23 cellular contexts compared by ENCODE assay signal in the genomic region with DNA sequence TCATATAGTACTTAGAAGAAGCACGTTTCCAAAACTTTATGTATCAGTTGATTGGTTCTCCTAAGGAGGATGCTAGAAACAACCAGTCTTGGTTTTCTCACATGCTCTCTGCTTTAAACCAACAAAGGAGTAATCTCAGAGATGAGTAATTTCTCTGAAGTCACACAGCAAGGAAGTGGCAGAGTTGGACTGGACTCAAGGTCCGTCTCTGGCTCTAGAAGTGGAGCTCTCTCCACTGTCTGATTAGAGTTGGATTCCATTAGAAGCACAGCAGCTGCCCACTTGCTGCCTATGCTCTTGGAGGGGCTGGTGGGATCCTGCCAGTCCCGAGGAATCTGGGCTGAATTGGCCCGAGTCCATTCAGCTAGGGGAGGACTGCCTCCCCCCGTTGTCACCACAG.
"Had no signal": no experiment of that assay in that cellular context is flagged by ENCODE, and none has a peak within 500 bp of the region (broad histone marks: within the 10 kb centered on the region; RNA-seq: fewer than 3 reads in every experiment).

No MANE protein-coding gene starts in this region.

- H3K4me1 ChIP-seq: ascending aorta, uterus had no signal

- H3K27ac ChIP-seq: ascending aorta, left ventricle myocardium inferior, right atrium auricular region, skin epidermis, tibial nerve, uterus had no signal

- DNase-seq: activated CD4-positive, alpha-beta T cell treated with anti-CD3 and anti-CD28 coated beads, Interleukin-2, amount 50 U/mL, for 1 hour; activated CD8-positive, alpha-beta memory T cell treated with anti-CD3 and anti-CD28 coated beads for 24 hours; activated CD8-positive, alpha-beta memory T cell treated with anti-CD3 and anti-CD28 coated beads, Interleukin-2, amount 50 U/mL, for 48 hours; activated effector memory CD4-positive, alpha-beta T cell treated with Interleukin-2 at 50 U/mL for 16 hours; activated naive CD4-positive, alpha-beta T cell treated with anti-CD3 and anti-CD28 coated beads, Interleukin-2, amount 10 ng/mL, durations not matched to agents 7 days and 5 days; activated naive CD8-positive, alpha-beta T cell treated with anti-CD3 and anti-CD28 coated beads, Interleukin-2, amount 50 U/mL, for 24 hours; activated T-cell treated with anti-CD3 and anti-CD28 coated beads, Interleukin-2, amount 50 U/mL, for 48 hours; effector memory CD8-positive, alpha-beta T cell; foreskin melanocyte; left ventricle myocardium inferior; mammary epithelial cell; occipital lobe; T-cell; T-helper 9 cell; uterus had no signal

- H3K4me3 Mint-ChIP-seq: activated naive CD4-positive, alpha-beta T cell treated with anti-CD3 and anti-CD28 coated beads, Interleukin-2, amount 10 ng/mL, durations not matched to agents 7 days and 5 days; activated naive CD8-positive, alpha-beta T cell treated with anti-CD3 and anti-CD28 coated beads, Interleukin-2, amount 50 U/mL, for 24 hours; dendritic cell treated with granulocyte-macrophage colony-stimulating factor and Interleukin-4, amounts not matched to agents 40 ng/mL and 50 ng/mL, for 4 days; effector memory CD8-positive, alpha-beta T cell; stimulated activated naive CD8-positive, alpha-beta T cell treated with anti-CD3 and anti-CD28 coated beads, Interleukin-15, Interleukin-2, amounts not matched to agents 100 ng/mL and 50 ng/mL, for 24 hours; T-cell had no signal

- H3K36me3 Mint-ChIP-seq: activated naive CD4-positive, alpha-beta T cell treated with anti-CD3 and anti-CD28 coated beads, Interleukin-2, amount 10 ng/mL, durations not matched to agents 7 days and 5 days; T-cell had no signal

- H3K27me3 ChIP-seq: ascending aorta, right atrium auricular region, tibial nerve, uterus had no signal

- H3K9me3 ChIP-seq: ascending aorta, left ventricle myocardium inferior, right atrium auricular region, tibial nerve, uterus had no signal

- H3K27ac Mint-ChIP-seq: activated naive CD4-positive, alpha-beta T cell treated with anti-CD3 and anti-CD28 coated beads, Interleukin-2, amount 10 ng/mL, durations not matched to agents 7 days and 5 days; activated naive CD8-positive, alpha-beta T cell treated with anti-CD3 and anti-CD28 coated beads, Interleukin-2, amount 50 U/mL, for 24 hours; dendritic cell treated with granulocyte-macrophage colony-stimulating factor and Interleukin-4, amounts not matched to agents 40 ng/mL and 50 ng/mL, for 4 days; progenitor cell of endocrine pancreas; stimulated activated naive CD8-positive, alpha-beta T cell treated with anti-CD3 and anti-CD28 coated beads, Interleukin-15, Interleukin-2, amounts not matched to agents 100 ng/mL and 50 ng/mL, for 24 hours; T-cell had no signal

- H3K4me3 ChIP-seq: ascending aorta, left ventricle myocardium inferior, right atrium auricular region, skin epidermis, tibial nerve, uterus had no signal

- H3K27me3 Mint-ChIP-seq: effector memory CD8-positive, alpha-beta T cell; progenitor cell of endocrine pancreas; stimulated activated naive CD8-positive, alpha-beta T cell treated with anti-CD3 and anti-CD28 coated beads, Interleukin-15, Interleukin-2, amounts not matched to agents 100 ng/mL and 50 ng/mL, for 24 hours had no signal

- H3K9me3 Mint-ChIP-seq: activated naive CD4-positive, alpha-beta T cell treated with anti-CD3 and anti-CD28 coated beads, Interleukin-2, amount 10 ng/mL, durations not matched to agents 7 days and 5 days; activated naive CD8-positive, alpha-beta T cell treated with anti-CD3 and anti-CD28 coated beads, Interleukin-2, amount 50 U/mL, for 24 hours; effector memory CD8-positive, alpha-beta T cell; stimulated activated naive CD8-positive, alpha-beta T cell treated with anti-CD3 and anti-CD28 coated beads, Interleukin-15, Interleukin-2, amounts not matched to agents 100 ng/mL and 50 ng/mL, for 24 hours had no signal

- ATAC-seq: activated CD4-positive, CD25-positive, alpha-beta regulatory T cell treated with anti-CD3 and anti-CD28 coated beads, Interleukin-2, amount 50 U/mL, for 24 hours; activated naive CD8-positive, alpha-beta T cell treated with anti-CD3 and anti-CD28 coated beads, Interleukin-2, amount 50 U/mL, for 24 hours; effector memory CD8-positive, alpha-beta T cell; T-cell had no signal

- H3K36me3 ChIP-seq: ascending aorta, left ventricle myocardium inferior, right atrium auricular region, tibial nerve, uterus had no signal
